ENCODE assay signal across 8 cellular contexts in genomic region chr17:8119575-8120519, GRCh38. TPM values are rescaled to one million over a fixed set of nuclear protein-coding genes. Genes with fewer than 3 reads are reported as not detected.
A peak's percentile ranks its signal among the peaks of the same experiment; 100 is the strongest.
DNase-seq lines count a peak whose midpoint lies in the region; ATAC-seq and TF ChIP-seq lines count a peak whose summit lies in the region.

No MANE protein-coding gene starts in this region.

- no peaks in the 10 kb centered on the region for H3K79me2 ChIP-seq in MM.1S (ENCODE audit: low read length)

- H3K4me2 ChIP-seq in MM.1S (ENCODE audit: low read depth, low read length), result peak overlapping the region; percentile 100

- H3K9ac ChIP-seq in MM.1S (ENCODE audit: low read length), result peak overlapping the region; percentile 43; the same call in 1 of the 2 replicates

- H3K36me3 ChIP-seq in MM.1S (replicated peaks; ENCODE audit: insufficient read depth, low read length) (no peaks in the 10 kb centered on the region), thoracic aorta (no peaks in the 10 kb centered on the region)

- DNase-seq in MM.1S, result peak; percentile 94
- peak; percentile 89 for DNase-seq in SIG-M5 treated with dmso at 0.1 percent for 504 hours (lab: John Stamatoyannopoulos, UW; ENCODE audit: unreplicated experiment)
- peak; percentile 87 for DNase-seq in activated naive CD4-positive, alpha-beta T cell treated with anti-CD3 and anti-CD28 coated beads, Interleukin-2, amount 10 ng/mL, durations not matched to agents 7 days and 5 days
- peak; percentile 96 for DNase-seq in glomerular endothelial cell (ENCODE audit: extremely low read depth, low read depth, low spot score)
- peak; percentile 94 for DNase-seq in osteocyte (ENCODE audit: extremely low spot score, unreplicated experiment)
- DNase-seq in thoracic aorta (ENCODE audit: low spot score), result no peak

- peaks cover 50% of the 10 kb centered on the region for H3K27me3 ChIP-seq in MM.1S (replicated peaks; ENCODE audit: insufficient read depth, low read length)
- peaks cover 12% of the 10 kb centered on the region for H3K27me3 ChIP-seq in thoracic aorta (replicated peaks; ENCODE audit: insufficient read depth)

- no peak overlapping the region for H2AFZ ChIP-seq in MM.1S (ENCODE audit: low read length)

- peaks cover 68% of the 10 kb centered on the region for H3K4me1 Mint-ChIP-seq in activated naive CD4-positive, alpha-beta T cell treated with anti-CD3 and anti-CD28 coated beads, Interleukin-2, amount 10 ng/mL, durations not matched to agents 7 days and 5 days
- peaks cover 52% of the 10 kb centered on the region for H3K4me1 Mint-ChIP-seq in osteocyte (ENCODE audit: unreplicated experiment)

- no peaks in the 10 kb centered on the region for H3K9me3 ChIP-seq in MM.1S (replicated peaks; ENCODE audit: insufficient read depth, low read length)
- H3K9me3 ChIP-seq in thoracic aorta, result no peaks in the 10 kb centered on the region

- H3K36me3 Mint-ChIP-seq in activated naive CD4-positive, alpha-beta T cell treated with anti-CD3 and anti-CD28 coated beads, Interleukin-2, amount 10 ng/mL, durations not matched to agents 7 days and 5 days, result peaks cover 4% of the 10 kb centered on the region
- H3K36me3 Mint-ChIP-seq in osteocyte (ENCODE audit: unreplicated experiment), result no peaks in the 10 kb centered on the region

- ATAC-seq in GM21381 (IDR thresholded peaks at IDR 0.05; ENCODE audit: unreplicated experiment) (peak; percentile 17), thoracic aorta (ENCODE audit: insufficient number of reproducible peaks, low FRiP score, low read depth) (peak; percentile 71)

- H4K20me1 ChIP-seq in MM.1S (ENCODE audit: insufficient read depth, low read length), result no peaks in the 10 kb centered on the region; the same call in 1 of the 2 replicates

- no peaks in the 10 kb centered on the region for H3K9me2 ChIP-seq in MM.1S (replicated peaks; ENCODE audit: insufficient read depth, low read length)

- TF ChIP-seq CTCF in C4-2B (conservative IDR thresholded peaks at IDR 0.05) (no peak), MM.1S (IDR thresholded peaks at IDR 0.05; ENCODE audit: low read length) (no peak), osteocyte (IDR thresholded peaks at IDR 0.05) (no peak), thoracic aorta (IDR thresholded peaks at IDR 0.05) (no peak)

- no peaks in the 10 kb centered on the region for H3K9me3 Mint-ChIP-seq in activated naive CD4-positive, alpha-beta T cell treated with anti-CD3 and anti-CD28 coated beads, Interleukin-2, amount 10 ng/mL, durations not matched to agents 7 days and 5 days
- H3K9me3 Mint-ChIP-seq in osteocyte (ENCODE audit: unreplicated experiment), result no peaks in the 10 kb centered on the region

- peak overlapping the region; percentile 94 for H3K27ac Mint-ChIP-seq in activated naive CD4-positive, alpha-beta T cell treated with anti-CD3 and anti-CD28 coated beads, Interleukin-2, amount 10 ng/mL, durations not matched to agents 7 days and 5 days
- H3K27ac Mint-ChIP-seq in osteocyte (ENCODE audit: unreplicated experiment), result peak overlapping the region; percentile 95

- H3K4me3 ChIP-seq in MM.1S (ENCODE audit: low read length), result peak overlapping the region; percentile 85
- peak overlapping the region; percentile 80 for H3K4me3 ChIP-seq in thoracic aorta

- H3K4me3 Mint-ChIP-seq in activated naive CD4-positive, alpha-beta T cell treated with anti-CD3 and anti-CD28 coated beads, Interleukin-2, amount 10 ng/mL, durations not matched to agents 7 days and 5 days, result peak overlapping the region; percentile 78
- peak overlapping the region; percentile 87 for H3K4me3 Mint-ChIP-seq in osteocyte (ENCODE audit: unreplicated experiment)

- CTCF ChIA-PET in activated naive CD4-positive, alpha-beta T cell treated with anti-CD3 and anti-CD28 coated beads, Interleukin-2, amount 10 ng/mL, durations not matched to agents 7 days and 5 days (lab: Charles Lee), result interaction anchor here (0.7 to 3.3 kb wide), 36 partner anchors 7 to 257 kb away, joined by 3 to 38 read pairs (median 4); partner anchors contain the start of genes CTC1 and KRABD2

- peaks cover 14% of the 10 kb centered on the region for H3K4me1 ChIP-seq in MM.1S (ENCODE audit: low read length)
- peaks cover 49 to 60% of the 10 kb centered on the region in 2 donors for H3K4me1 ChIP-seq in thoracic aorta (ENCODE audit: control insufficient read depth in 1 of 2, low read depth in 2 of 2)

- peaks cover 91% of the 10 kb centered on the region for H3K27me3 Mint-ChIP-seq in activated naive CD4-positive, alpha-beta T cell treated with anti-CD3 and anti-CD28 coated beads, Interleukin-2, amount 10 ng/mL, durations not matched to agents 7 days and 5 days
- H3K27me3 Mint-ChIP-seq in osteocyte (ENCODE audit: unreplicated experiment), result peaks cover 11% of the 10 kb centered on the region

- H3K27ac ChIP-seq in C4-2B (peak overlapping the region; percentile 60), MM.1S (ENCODE audit: low read length) (peak overlapping the region; percentile 63; the same call in 1 of the 2 replicates), thoracic aorta (peak overlapping the region; percentile 37 to 40)

- peaks cover 43% of the 10 kb centered on the region for H3F3A ChIP-seq in MM.1S (ENCODE audit: insufficient read depth, low read length)

RNA-seq across cellular contexts. Expression of gene ALOXE3, which starts 1.5 kb away (rescaled TPM):
- total RNA-seq in glomerular endothelial cell (not detected in 2 replicates), osteocyte (not detected in 2 replicates), thoracic aorta (not detected)

RNA-seq across cellular contexts. Expression of gene HES7, which starts 4.1 kb away (rescaled TPM):
- total RNA-seq in glomerular endothelial cell (not detected in 2 replicates), osteocyte (2.0 and 2.3 TPM in 2 replicates), thoracic aorta (not detected)

RNA-seq across cellular contexts. Expression of gene ALOX12B, which starts 32.3 kb away (rescaled TPM):
- total RNA-seq in glomerular endothelial cell (not detected in 2 replicates), osteocyte (not detected in 2 replicates), thoracic aorta (not detected)

RNA-seq across cellular contexts. Expression of gene PER1, which starts 32.4 kb away (rescaled TPM):
- total RNA-seq in glomerular endothelial cell (12.5 and 23.7 TPM in 2 replicates), osteocyte (106 and 173 TPM in 2 replicates), thoracic aorta (100 to 1,000 TPM; 175 to 292 TPM)

RNA-seq across cellular contexts. Expression of gene VAMP2, which starts 42.9 kb away (rescaled TPM):
- total RNA-seq in glomerular endothelial cell (10.6 and 13.2 TPM in 2 replicates), osteocyte (57.2 and 70.0 TPM in 2 replicates), thoracic aorta (10 to 100 TPM; 36.0 to 50.3 TPM)
